In genomic region chr9:4793412-4794005, GRCh38 we compare ENCODE assay signal across 8 cellular contexts. TPM values are rescaled to one million over a fixed set of nuclear protein-coding genes. Genes with fewer than 3 reads are reported as not detected.
DNase-seq lines count a peak whose midpoint lies in the region; ATAC-seq and TF ChIP-seq lines count a peak whose summit lies in the region.

No MANE protein-coding gene starts in this region.

- H3K79me2 ChIP-seq in mesendoderm (ENCODE audit: control insufficient read depth, insufficient read depth, low read length) = peaks cover 46% of the 10 kb centered on the region

- peak overlapping the region; percentile 89 for H3K56ac ChIP-seq in mesendoderm (ENCODE audit: low read length)

- H2BK120ac ChIP-seq in mesendoderm (ENCODE audit: low read depth, low read length) = no peak overlapping the region

- peaks cover 30 to 44% (median 33%) of the 10 kb centered on the region in 10 experiments for H3K4me1 ChIP-seq in BLaER1 treated with 17β-estradiol and CSF1 and Interleukin-3, amounts not matched to agents 10 nM and 100 nM
- H3K4me1 ChIP-seq in mesendoderm (ENCODE audit: control insufficient read depth, low read depth, low read length) (peaks cover 8% of the 10 kb centered on the region), uterus (peaks cover 0 to 5% of the 10 kb centered on the region in 2 donors)

- ATAC-seq in activated CD4-positive, CD25-positive, alpha-beta regulatory T cell treated with anti-CD3 and anti-CD28 coated beads, Interleukin-2, amount 50 U/mL, for 24 hours = no peak

- H3K27ac ChIP-seq in BLaER1 treated with 17β-estradiol and CSF1 and Interleukin-3, amounts not matched to agents 10 nM and 100 nM = peak overlapping the region; percentile 77 to 96 (median 93); a peak in 21 of 22 replicates
- peak overlapping the region; percentile 67 for H3K27ac ChIP-seq in mesendoderm (ENCODE audit: low read depth, low read length)
- H3K27ac ChIP-seq in uterus = peak overlapping the region; percentile 62 to 81

- H3K9ac ChIP-seq in BLaER1 treated with 17β-estradiol and CSF1 and Interleukin-3, amounts not matched to agents 10 nM and 100 nM = peak overlapping the region; percentile 86 to 96 (median 94)
- H3K9ac ChIP-seq in mesendoderm (ENCODE audit: low read length) = peak overlapping the region; percentile 87

- H3K79me1 ChIP-seq in mesendoderm (ENCODE audit: low read length) = peaks cover 11% of the 10 kb centered on the region

- H4K5ac ChIP-seq in mesendoderm (ENCODE audit: low read length) = no peak overlapping the region

- DNase-seq in mesendoderm (no peak), uterus (no peak), T1000 (lab: John Stamatoyannopoulos, UW) (no peak), NAMALWA (ENCODE audit: low spot score) (no peak)

- H3K9me3 Mint-ChIP-seq in IgD-negative memory B cell (no peaks in the 10 kb centered on the region), brain (peaks cover 0 to 3% (median 0%) of the 10 kb centered on the region in 5 experiments)

- H4K20me1 ChIP-seq in BLaER1 treated with 17β-estradiol and CSF1 and Interleukin-3, amounts not matched to agents 10 nM and 100 nM = peaks cover 0 to 54% (median 52%) of the 10 kb centered on the region in 11 experiments; a peak in 16 of 22 replicates

- WGBS in mesendoderm (ENCODE audit: extremely low coverage, insufficient coverage, low lambda C conversion rate) = no CpG with 5 or more reads among the region's 26 CpGs

- H3K27ac Mint-ChIP-seq in IgD-negative memory B cell (peak overlapping the region; percentile 32 to 97 (median 97)), brain (peak overlapping the region; percentile 0 to 64 (median 19))

- no peaks in the 10 kb centered on the region for H3K27me3 Mint-ChIP-seq in IgD-negative memory B cell
- H3K27me3 Mint-ChIP-seq in brain = peaks cover 11% of the 10 kb centered on the region

- H3K9me3 ChIP-seq in BLaER1 treated with 17β-estradiol and CSF1 and Interleukin-3, amounts not matched to agents 10 nM and 100 nM (replicated peaks in 1 of 11) = peaks cover 0 to 14% (median 9%) of the 10 kb centered on the region in 11 experiments; a peak in 14 of 22 replicates
- no peaks in the 10 kb centered on the region for H3K9me3 ChIP-seq in uterus

- H3K4me3 ChIP-seq in BLaER1 treated with 17β-estradiol and CSF1 and Interleukin-3, amounts not matched to agents 10 nM and 100 nM = peak overlapping the region; percentile 70 to 98 (median 94)
- H3K4me3 ChIP-seq in mesendoderm (ENCODE audit: low read length) (peak overlapping the region; percentile 92), uterus (peak overlapping the region; percentile 66 to 84)

- H4K8ac ChIP-seq in mesendoderm (ENCODE audit: low read depth, low read length) = no peak overlapping the region

- H2AK5ac ChIP-seq in mesendoderm (ENCODE audit: low read length) = no peak overlapping the region

- no peaks in the 10 kb centered on the region for H3K27me3 ChIP-seq in BLaER1 treated with 17β-estradiol and CSF1 and Interleukin-3, amounts not matched to agents 10 nM and 100 nM
- no peaks in the 10 kb centered on the region for H3K27me3 ChIP-seq in mesendoderm (ENCODE audit: insufficient read depth, low read length, poor library complexity)
- H3K27me3 ChIP-seq in uterus = no peaks in the 10 kb centered on the region

- H3K4me1 Mint-ChIP-seq in IgD-negative memory B cell = peaks cover 24 to 44% (median 27%) of the 10 kb centered on the region in 3 donors
- peaks cover 45% of the 10 kb centered on the region for H3K4me1 Mint-ChIP-seq in brain

- H3K36me3 ChIP-seq in BLaER1 treated with 17β-estradiol and CSF1 and Interleukin-3, amounts not matched to agents 10 nM and 100 nM = peaks cover 0 to 11% (median 3%) of the 10 kb centered on the region in 11 experiments; a peak in 6 of 22 replicates
- H3K36me3 ChIP-seq in mesendoderm (ENCODE audit: control insufficient read depth, insufficient read depth, low read length) (no peaks in the 10 kb centered on the region), uterus (no peaks in the 10 kb centered on the region)

- H2BK5ac ChIP-seq in mesendoderm (ENCODE audit: low read length) = no peak overlapping the region

- no peak for TF ChIP-seq CTCF in brain (conservative IDR thresholded peaks at IDR 0.05)
- TF ChIP-seq CTCF in uterus (IDR thresholded peaks at IDR 0.05) = no peak

- no peak overlapping the region for H3K23ac ChIP-seq in mesendoderm (ENCODE audit: low read length)

- peak overlapping the region; percentile 69 for H3K18ac ChIP-seq in mesendoderm (ENCODE audit: low read length)

- TF ChIP-seq POLR2A in uterus (IDR thresholded peaks at IDR 0.05) = no peak

- H3K36me3 Mint-ChIP-seq in IgD-negative memory B cell (no peaks in the 10 kb centered on the region), brain (no peaks in the 10 kb centered on the region)

- H3K4me2 ChIP-seq in BLaER1 treated with 17β-estradiol and CSF1 and Interleukin-3, amounts not matched to agents 10 nM and 100 nM = peak overlapping the region; percentile 80 to 98 (median 90)
- peak overlapping the region; percentile 27 for H3K4me2 ChIP-seq in mesendoderm (ENCODE audit: low read length)

- H3K4me3 Mint-ChIP-seq in IgD-negative memory B cell = peak overlapping the region; percentile 94 to 99 (median 98)
- peak overlapping the region; percentile 85 to 99 (median 90) for H3K4me3 Mint-ChIP-seq in brain

- intact Hi-C loops in uterus (cut with DNase I; ENCODE audit: low total_unique reads) = no loop called here

- no peak overlapping the region for H3K4ac ChIP-seq in mesendoderm (ENCODE audit: low read depth, low read length)

- no peak overlapping the region for H2BK15ac ChIP-seq in mesendoderm (replicated peaks; ENCODE audit: low read depth)

RNA-seq across cellular contexts. Expression of gene RCL1, which starts 0.8 kb away (rescaled TPM):
- polyA plus RNA-seq in IgD-negative memory B cell (16.0 TPM), brain (ENCODE audit: insufficient read depth, low read depth, low replicate concordance) (11.1 TPM)
- polyA plus RNA-seq in mesendoderm (2013, experiment 1 of 2) = 39.6 TPM
- polyA plus RNA-seq in mesendoderm (2013, experiment 2 of 2) = 38.6 TPM
- 10 to 100 TPM; 21.3 to 49.7 (median 37.7) TPM for total RNA-seq in uterus

RNA-seq across cellular contexts. Expression of gene AK3, which starts 52.5 kb away (rescaled TPM):
- polyA plus RNA-seq in IgD-negative memory B cell (25.1 TPM), brain (ENCODE audit: insufficient read depth, low read depth, low replicate concordance) (34.2 TPM)
- polyA plus RNA-seq in mesendoderm (2013, experiment 1 of 2) = 23.8 TPM
- 25.4 TPM for polyA plus RNA-seq in mesendoderm (2013, experiment 2 of 2)
- 100 to 1,000 TPM in 1 of 4 donors, 10 to 100 TPM in 3; 57.9 to 129 (median 78.4) TPM for total RNA-seq in uterus
